Comparison of ENCODE assay signal across 8 cellular contexts in genomic region chr6:122459865-122460416, GRCh38. TPM values are rescaled to one million over a fixed set of nuclear protein-coding genes. Genes with fewer than 3 reads are reported as not detected.
DNase-seq lines count a peak whose midpoint lies in the region; ATAC-seq and TF ChIP-seq lines count a peak whose summit lies in the region.
"Not testable (repeated sequence)": the region's sequence is repeated elsewhere in the genome, so short reads cannot be mapped to it uniquely, and the experiment has no call there.

No MANE protein-coding gene starts in this region.

- peaks cover 0 to 29% (median 22%) of the 10 kb centered on the region in 11 experiments; a peak in 13 of 22 replicates for H3K9me3 ChIP-seq in BLaER1 treated with 17β-estradiol and CSF1 and Interleukin-3, amounts not matched to agents 10 nM and 100 nM (replicated peaks in 1 of 11)
- not testable (repeated sequence) for H3K9me3 ChIP-seq in T-helper 17 cell (ENCODE audit: control insufficient read depth, low read length, poor library complexity, severe bottlenecking); parathyroid adenoma (ENCODE audit: control insufficient read depth, low read length)

- not testable (repeated sequence) for H3K27me3 Mint-ChIP-seq in HFFc6 (ENCODE audit: insufficient read depth); T-helper 17 cell; activated T-cell treated with anti-CD3 and anti-CD28 coated beads, Interleukin-2, amount 50 U/mL, for 72 hours (ENCODE audit: low read depth); central memory CD8-positive, alpha-beta T cell; mesothelial cell of epicardium (ENCODE audit: low read depth); stimulated activated naive CD8-positive, alpha-beta T cell treated with anti-CD3 and anti-CD28 coated beads, Interleukin-15, Interleukin-2, amounts not matched to agents 100 ng/mL and 50 ng/mL, for 24 hours

- not testable (repeated sequence) for ATAC-seq in T-helper 17 cell; activated T-cell treated with anti-CD3 and anti-CD28 coated beads, Interleukin-2, amount 50 U/mL, for 72 hours (replicated peaks in 1 of 2); central memory CD8-positive, alpha-beta T cell (replicated peaks; ENCODE audit: extremely low read depth, poor library complexity, severe bottlenecking)

- H3K36me3 ChIP-seq in BLaER1 treated with 17β-estradiol and CSF1 and Interleukin-3, amounts not matched to agents 10 nM and 100 nM: peaks cover 50 to 83% (median 69%) of the 10 kb centered on the region in 11 experiments
- not testable (repeated sequence) for H3K36me3 ChIP-seq in parathyroid adenoma (ENCODE audit: control insufficient read depth, insufficient read depth, low read length)

- H3K27me3 ChIP-seq in BLaER1 treated with 17β-estradiol and CSF1 and Interleukin-3, amounts not matched to agents 10 nM and 100 nM; parathyroid adenoma (ENCODE audit: control insufficient read depth, insufficient read depth, low read length): not testable (repeated sequence)

- not testable (repeated sequence) for DNase-seq in HFFc6; T-helper 17 cell; activated T-cell treated with anti-CD3 and anti-CD28 coated beads, Interleukin-2, amount 50 U/mL, for 72 hours; central memory CD8-positive, alpha-beta T cell (ENCODE audit: low spot score in 2 of 2); mesothelial cell of epicardium (ENCODE audit: low spot score in 2 of 2, unreplicated experiment in 2 of 2)

- H3K4me2 ChIP-seq in BLaER1 treated with 17β-estradiol and CSF1 and Interleukin-3, amounts not matched to agents 10 nM and 100 nM: peak overlapping the region in 9 of 11 experiments; percentile 11 to 50 (median 30); a peak in 10 of 22 replicates
- peak overlapping the region; percentile 5 for H3K4me2 ChIP-seq in parathyroid adenoma (ENCODE audit: low read length)

- H3K4me1 Mint-ChIP-seq in HFFc6 (ENCODE audit: low read depth) (peaks cover 44% of the 10 kb centered on the region), T-helper 17 cell (peaks cover 62% of the 10 kb centered on the region), mesothelial cell of epicardium (peaks cover 23% of the 10 kb centered on the region)
- peaks cover 79% of the 10 kb centered on the region for H3K4me1 Mint-ChIP-seq in activated T-cell treated with anti-CD3 and anti-CD28 coated beads, Interleukin-2, amount 50 U/mL, for 72 hours (ENCODE audit: low read depth)
- H3K4me1 Mint-ChIP-seq in central memory CD8-positive, alpha-beta T cell: peaks cover 81% of the 10 kb centered on the region
- peaks cover 84% of the 10 kb centered on the region for H3K4me1 Mint-ChIP-seq in stimulated activated naive CD8-positive, alpha-beta T cell treated with anti-CD3 and anti-CD28 coated beads, Interleukin-15, Interleukin-2, amounts not matched to agents 100 ng/mL and 50 ng/mL, for 24 hours (ENCODE audit: low read depth)

- not testable (repeated sequence) for H3K4me3 Mint-ChIP-seq in HFFc6; mesothelial cell of epicardium; stimulated activated naive CD8-positive, alpha-beta T cell treated with anti-CD3 and anti-CD28 coated beads, Interleukin-15, Interleukin-2, amounts not matched to agents 100 ng/mL and 50 ng/mL, for 24 hours
- peak overlapping the region; percentile 52 for H3K4me3 Mint-ChIP-seq in T-helper 17 cell
- peak overlapping the region in 1 of 2 donors; percentile 6 for H3K4me3 Mint-ChIP-seq in activated T-cell treated with anti-CD3 and anti-CD28 coated beads, Interleukin-2, amount 50 U/mL, for 72 hours
- peak overlapping the region; percentile 40 for H3K4me3 Mint-ChIP-seq in central memory CD8-positive, alpha-beta T cell

- not testable (repeated sequence) for H3K9me3 Mint-ChIP-seq in HFFc6; activated T-cell treated with anti-CD3 and anti-CD28 coated beads, Interleukin-2, amount 50 U/mL, for 72 hours; central memory CD8-positive, alpha-beta T cell; stimulated activated naive CD8-positive, alpha-beta T cell treated with anti-CD3 and anti-CD28 coated beads, Interleukin-15, Interleukin-2, amounts not matched to agents 100 ng/mL and 50 ng/mL, for 24 hours
- peaks cover 22% of the 10 kb centered on the region for H3K9me3 Mint-ChIP-seq in mesothelial cell of epicardium

- H2AFZ ChIP-seq in parathyroid adenoma: not testable (repeated sequence)

- H3K4me1 ChIP-seq in BLaER1 treated with 17β-estradiol and CSF1 and Interleukin-3, amounts not matched to agents 10 nM and 100 nM: peaks cover 0 to 24% (median 12%) of the 10 kb centered on the region in 10 experiments; a peak in 16 of 20 replicates
- H3K4me1 ChIP-seq in parathyroid adenoma: not testable (repeated sequence)

- not testable (repeated sequence) for H3K27ac ChIP-seq in BLaER1 treated with 17β-estradiol and CSF1 and Interleukin-3, amounts not matched to agents 10 nM and 100 nM; parathyroid adenoma

- H3K27ac Mint-ChIP-seq in HFFc6 (peak overlapping the region; percentile 15; the same call in 1 of the 2 replicates), T-helper 17 cell (peak overlapping the region; percentile 88), mesothelial cell of epicardium (peak overlapping the region; percentile 87)
- peak overlapping the region; percentile 73 for H3K27ac Mint-ChIP-seq in activated T-cell treated with anti-CD3 and anti-CD28 coated beads, Interleukin-2, amount 50 U/mL, for 72 hours
- H3K27ac Mint-ChIP-seq in central memory CD8-positive, alpha-beta T cell (ENCODE audit: low read depth): peak overlapping the region; percentile 84
- peak overlapping the region; percentile 61 for H3K27ac Mint-ChIP-seq in stimulated activated naive CD8-positive, alpha-beta T cell treated with anti-CD3 and anti-CD28 coated beads, Interleukin-15, Interleukin-2, amounts not matched to agents 100 ng/mL and 50 ng/mL, for 24 hours

- peaks cover 56 to 100% (median 75%) of the 10 kb centered on the region in 11 experiments for H4K20me1 ChIP-seq in BLaER1 treated with 17β-estradiol and CSF1 and Interleukin-3, amounts not matched to agents 10 nM and 100 nM

- not testable (repeated sequence) for H3K4me3 ChIP-seq in BLaER1 treated with 17β-estradiol and CSF1 and Interleukin-3, amounts not matched to agents 10 nM and 100 nM; parathyroid adenoma (ENCODE audit: low read depth, low read length)

- H3K36me3 Mint-ChIP-seq in HFFc6 (ENCODE audit: low read depth) (peaks cover 14% of the 10 kb centered on the region), mesothelial cell of epicardium (peaks cover 28% of the 10 kb centered on the region)
- not testable (repeated sequence) for H3K36me3 Mint-ChIP-seq in T-helper 17 cell (ENCODE audit: low read depth)
- peaks cover 11 to 26% of the 10 kb centered on the region in 2 donors for H3K36me3 Mint-ChIP-seq in activated T-cell treated with anti-CD3 and anti-CD28 coated beads, Interleukin-2, amount 50 U/mL, for 72 hours (ENCODE audit: insufficient read depth in 2 of 2)
- peaks cover 39% of the 10 kb centered on the region for H3K36me3 Mint-ChIP-seq in central memory CD8-positive, alpha-beta T cell (ENCODE audit: insufficient read depth)
- peaks cover 52% of the 10 kb centered on the region for H3K36me3 Mint-ChIP-seq in stimulated activated naive CD8-positive, alpha-beta T cell treated with anti-CD3 and anti-CD28 coated beads, Interleukin-15, Interleukin-2, amounts not matched to agents 100 ng/mL and 50 ng/mL, for 24 hours (ENCODE audit: low read depth)

- H3K79me2 ChIP-seq in parathyroid adenoma: peaks cover 38% of the 10 kb centered on the region

- TF ChIP-seq CTCF in HFFc6 (IDR thresholded peaks at IDR 0.05); mesothelial cell of epicardium (IDR thresholded peaks at IDR 0.05; ENCODE audit: unreplicated experiment); parathyroid adenoma (IDR thresholded peaks at IDR 0.05): not testable (repeated sequence)

- H3K9ac ChIP-seq in BLaER1 treated with 17β-estradiol and CSF1 and Interleukin-3, amounts not matched to agents 10 nM and 100 nM; parathyroid adenoma: not testable (repeated sequence)

RNA-seq across cellular contexts. Expression of gene SERINC1, which starts 11.7 kb away (rescaled TPM):
- 100 to 1,000 TPM; 161 to 215 (median 179) TPM for total RNA-seq in HFFc6 (2021; fragmentation: NEBNext Ultra II Directional; extraction: Animal tissue kit (Norgen Biotek cat#: 25700))
- total RNA-seq in T-helper 17 cell (100 to 1,000 TPM; 120 to 127 TPM), mesothelial cell of epicardium (99.2 to 100 TPM (median 99.5 TPM) in 3 replicates)
- 10 to 100 TPM; 61.3 to 78.2 TPM for total RNA-seq in activated T-cell treated with anti-CD3 and anti-CD28 coated beads, Interleukin-2, amount 50 U/mL, for 72 hours

Comparison
In these comparisons a context has a peak if more than half of its experiments do, and no peak if none do; other contexts are left out.
1. H3K27ac Mint-ChIP-seq: peak in every context shown above with its lines; median percentile 88 in T-helper 17 cell; 87 in mesothelial cell of epicardium; 84 in central memory CD8-positive, alpha-beta T cell; 73 in activated T-cell treated with anti-CD3 and anti-CD28 coated beads, Interleukin-2, amount 50 U/mL, for 72 hours; 61 in stimulated activated naive CD8-positive, alpha-beta T cell treated with anti-CD3 and anti-CD28 coated beads, Interleukin-15, Interleukin-2, amounts not matched to agents 100 ng/mL and 50 ng/mL, for 24 hours; 15 in HFFc6.